Comparison of ENCODE assay signal across 15 cellular contexts in genomic region chr1:79874289-79874688, GRCh38.
"Had no signal": no experiment of that assay in that cellular context is flagged by ENCODE, and none has a peak within 500 bp of the region (broad histone marks: within the 10 kb centered on the region; RNA-seq: fewer than 3 reads in every experiment).

No MANE protein-coding gene starts in this region.

- H3K27me3 ChIP-seq: foreskin keratinocyte, testis had no signal

- DNase-seq: activated CD4-positive, alpha-beta memory T cell treated with anti-CD3 and anti-CD28 coated beads, Interleukin-2, amount 10 ng/mL, durations not matched to agents 7 days and 5 days; activated CD4-positive, CD25-positive, alpha-beta regulatory T cell treated with anti-CD3 and anti-CD28 coated beads, Interleukin-2, amount 50 U/mL, for 72 hours; activated CD8-positive, alpha-beta memory T cell treated with anti-CD3 and anti-CD28 coated beads, Interleukin-2, amount 50 U/mL, for 4 hours; activated T-cell treated with anti-CD3 and anti-CD28 coated beads, Interleukin-2, amount 50 U/mL, for 72 hours; aorta; cortex of kidney; effector memory CD4-positive, alpha-beta T cell; erythroblast; foreskin keratinocyte; stimulated activated CD4-positive, alpha-beta T cell treated with anti-CD3 and anti-CD28 coated beads, Interleukin-4, amount 100 ng/mL, for 1 hour; stimulated activated CD8-positive, alpha-beta memory T cell treated with anti-CD3 and anti-CD28 coated beads, Interleukin-4, amount 100 ng/mL, for 48 hours; stimulated activated naive CD8-positive, alpha-beta T cell treated with anti-CD3 and anti-CD28 coated beads, Interleukin-15, Interleukin-2, amounts not matched to agents 100 U/mL and 50 U/mL, for 24 hours; SW 1271; testis had no signal

- H3K27ac ChIP-seq: foreskin keratinocyte, testis had no signal

- H3K9me3 ChIP-seq: testis had no signal

- H3K4me3 ChIP-seq: testis had no signal

- ATAC-seq: activated T-cell treated with anti-CD3 and anti-CD28 coated beads, Interleukin-2, amount 50 U/mL, for 72 hours; foreskin keratinocyte; left lobe of liver; stimulated activated naive CD8-positive, alpha-beta T cell treated with anti-CD3 and anti-CD28 coated beads, Interleukin-15, Interleukin-2, amounts not matched to agents 100 U/mL and 50 U/mL, for 24 hours had no signal

- H3K4me1 ChIP-seq: foreskin keratinocyte had no signal
